Comparison of ENCODE assay signal across 2 cellular contexts in the genomic region with DNA sequence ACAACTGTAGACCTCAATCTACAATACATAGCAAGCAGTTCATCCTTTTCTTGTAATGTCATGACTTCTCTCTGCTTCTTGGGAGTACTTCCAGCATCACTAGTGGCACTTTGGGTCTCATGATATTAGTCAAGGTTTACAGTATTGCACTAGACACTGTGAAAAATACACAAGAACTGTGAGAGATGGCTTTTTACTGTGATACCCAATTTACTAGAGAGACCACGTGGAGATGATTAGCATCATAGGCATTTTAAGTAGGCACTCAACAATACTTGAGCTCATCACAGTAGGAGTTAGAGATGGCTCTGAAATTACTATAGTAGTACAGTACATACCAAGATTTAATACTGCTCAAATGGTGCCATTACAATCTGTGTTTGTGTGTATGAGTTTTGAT.
TF ChIP-seq lines count a peak whose summit lies in the region.

No MANE protein-coding gene starts in this region.

TF ChIP-seq in SK-N-SH treated with all-trans-retinoic acid at 6 μM for 48 hours, 23 proteins besides CTCF, POLR2A, EP300 and RAD21 (continued from another document):
- TF ChIP-seq ISL1 (CRISPR knock-in tag; IDR thresholded peaks at IDR 0.05) = 0 out of 2 replicates have a peak, but pooled peaks have one; percentile 16
- TF ChIP-seq ESRRG (CRISPR knock-in tag; IDR thresholded peaks at IDR 0.05) = no peak
- TF ChIP-seq SNAI2 (CRISPR knock-in tag; IDR thresholded peaks at IDR 0.05) = no peak
- TF ChIP-seq GLIS3 (CRISPR knock-in tag; IDR thresholded peaks at IDR 0.05) = no peak

TF ChIP-seq in SK-N-SH, 30 proteins besides CTCF, POLR2A, EP300 and RAD21 (continued from another document):
- TF ChIP-seq, protein P1, sequence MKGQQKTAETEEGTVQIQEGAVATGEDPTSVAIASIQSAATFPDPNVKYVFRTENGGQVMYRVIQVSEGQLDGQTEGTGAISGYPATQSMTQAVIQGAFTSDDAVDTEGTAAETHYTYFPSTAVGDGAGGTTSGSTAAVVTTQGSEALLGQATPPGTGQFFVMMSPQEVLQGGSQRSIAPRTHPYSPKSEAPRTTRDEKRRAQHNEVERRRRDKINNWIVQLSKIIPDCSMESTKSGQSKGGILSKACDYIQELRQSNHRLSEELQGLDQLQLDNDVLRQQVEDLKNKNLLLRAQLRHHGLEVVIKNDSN (IDR thresholded peaks at IDR 0.05; ENCODE audit: borderline replicate concordance, low read depth) = no peak
- TF ChIP-seq RXRA (IDR thresholded peaks at IDR 0.05; ENCODE audit: borderline replicate concordance, low read depth) = no peak
- TF ChIP-seq, protein P2, sequence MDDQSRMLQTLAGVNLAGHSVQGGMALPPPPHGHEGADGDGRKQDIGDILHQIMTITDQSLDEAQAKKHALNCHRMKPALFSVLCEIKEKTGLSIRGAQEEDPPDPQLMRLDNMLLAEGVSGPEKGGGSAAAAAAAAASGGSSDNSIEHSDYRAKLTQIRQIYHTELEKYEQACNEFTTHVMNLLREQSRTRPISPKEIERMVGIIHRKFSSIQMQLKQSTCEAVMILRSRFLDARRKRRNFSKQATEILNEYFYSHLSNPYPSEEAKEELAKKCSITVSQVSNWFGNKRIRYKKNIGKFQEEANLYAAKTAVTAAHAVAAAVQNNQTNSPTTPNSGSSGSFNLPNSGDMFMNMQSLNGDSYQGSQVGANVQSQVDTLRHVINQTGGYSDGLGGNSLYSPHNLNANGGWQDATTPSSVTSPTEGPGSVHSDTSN (IDR thresholded peaks at IDR 0.05) = no peak
- TF ChIP-seq YY1 (IDR thresholded peaks at IDR 0.05; ENCODE audit: low read depth) = no peak
- TF ChIP-seq NFIC (IDR thresholded peaks at IDR 0.05; ENCODE audit: borderline replicate concordance) = no peak
- no peak for TF ChIP-seq GATA2 (CRISPR knock-in tag; IDR thresholded peaks at IDR 0.05)
- TF ChIP-seq NRF1 (IDR thresholded peaks at IDR 0.05; ENCODE audit: low read depth, low read length) = no peak
- no peak for TF ChIP-seq TAF1 (IDR thresholded peaks at IDR 0.05; ENCODE audit: borderline replicate concordance, low read depth, low read length)
- no peak for TF ChIP-seq MAX (IDR thresholded peaks at IDR 0.05; ENCODE audit: low read depth)
- TF ChIP-seq MXI1 (IDR thresholded peaks at IDR 0.05; ENCODE audit: low read depth, low read length) = no peak
